ENCODE assay signal across 1 cellular context in genomic region chr11:656866-657265, GRCh38.
TF ChIP-seq lines count a peak whose summit lies in the region.

No MANE protein-coding gene starts in this region.

TF ChIP-seq in IMR-90, 13 proteins besides CTCF, POLR2A, EP300 and RAD21 (continued from another document):
- no peak for TF ChIP-seq USF2 (IDR thresholded peaks at IDR 0.05; ENCODE audit: low read depth, low read length)
TF ChIP-seq in IMR-90: peak in this region for 0.
